Comparison of ENCODE assay signal across 8 cellular contexts in the genomic region with DNA sequence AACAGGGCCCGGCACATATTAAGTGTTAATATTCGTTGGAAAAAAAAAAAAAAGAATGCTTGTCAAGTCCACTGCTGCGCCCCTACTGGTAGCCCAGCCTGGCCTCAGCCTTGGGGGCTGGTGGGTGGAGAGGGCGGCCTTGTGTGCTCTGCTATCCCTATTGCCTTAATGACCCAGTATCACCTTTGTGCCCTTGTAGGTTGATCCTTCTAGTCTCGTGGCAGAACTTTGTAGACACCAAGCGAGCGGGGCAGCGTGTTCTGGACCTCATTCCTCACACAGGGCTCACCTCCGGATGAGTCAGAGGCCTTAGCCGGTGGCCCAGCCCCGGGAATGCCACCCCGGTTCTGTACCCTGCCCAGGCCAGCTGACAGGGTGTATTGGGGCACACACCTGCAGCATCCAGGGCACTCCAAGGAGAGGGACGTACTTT. TPM values are rescaled to one million over a fixed set of nuclear protein-coding genes. Genes with fewer than 3 reads are reported as not detected.
A peak's percentile ranks its signal among the peaks of the same experiment; 100 is the strongest.
DNase-seq lines count a peak whose midpoint lies in the region; ATAC-seq, FAIRE-seq and TF ChIP-seq lines count a peak whose summit lies in the region.

No MANE protein-coding gene starts in this region.

- intact Hi-C loops in CD8-positive, alpha-beta T cell (cut with DNase I, micrococcal nuclease) = loop anchor here (5.0 to 10.0 kb wide), 7 partner anchors 104 to 1257 kb away; a partner anchor contains a TSS

- H3K27me3 ChIP-seq in CD8-positive, alpha-beta T cell (ENCODE audit: insufficient read depth, low read length) = no peaks in the 10 kb centered on the region
- H3K27me3 ChIP-seq in HUES6 (ENCODE audit: control insufficient read depth, insufficient read depth, low read length) = no peaks in the 10 kb centered on the region
- H3K27me3 ChIP-seq in astrocyte (ENCODE audit: insufficient read depth, low read length) = no peaks in the 10 kb centered on the region
- peaks cover 0 to 1% (median 0%) of the 10 kb centered on the region in 5 donors for H3K27me3 ChIP-seq in subcutaneous abdominal adipose tissue (ENCODE audit: control insufficient read depth in 5 of 5, insufficient read depth in 4 of 5, low read length in 5 of 5)

- no peak for FAIRE-seq in astrocyte (lab: Jason Lieb, UNC)

- peak overlapping the region; percentile 89 for H3K4me3 Mint-ChIP-seq in CD8-positive, alpha-beta T cell
- H3K4me3 Mint-ChIP-seq in astrocyte (ENCODE audit: unreplicated experiment) = peak overlapping the region; percentile 85

- H2AFZ ChIP-seq in astrocyte (ENCODE audit: low read depth, low read length) = no peak overlapping the region

- ATAC-seq in CD8-positive, alpha-beta T cell = no peak
- no peak for ATAC-seq in GM21737 (IDR thresholded peaks at IDR 0.05; ENCODE audit: unreplicated experiment)

- peaks cover 6% of the 10 kb centered on the region for H3K36me3 Mint-ChIP-seq in CD8-positive, alpha-beta T cell
- H3K36me3 Mint-ChIP-seq in astrocyte (ENCODE audit: low read depth, unreplicated experiment) = peaks cover 1% of the 10 kb centered on the region

- POLR2A ChIA-PET in CD8-positive, alpha-beta T cell (lab: Charles Lee) = interaction anchor here (1.0 to 1.6 kb wide), 2 partner anchors 16 to 66 kb away, joined by 3 to 5 read pairs; no protein-coding TSS in a partner anchor

- CTCF ChIA-PET in CD8-positive, alpha-beta T cell (lab: Charles Lee) = no interaction called here

- no peaks in the 10 kb centered on the region for H3K36me3 ChIP-seq in CD8-positive, alpha-beta T cell (ENCODE audit: insufficient read depth, low read length)
- no peaks in the 10 kb centered on the region for H3K36me3 ChIP-seq in HUES6 (ENCODE audit: control insufficient read depth, insufficient read depth, low read length)
- no peaks in the 10 kb centered on the region for H3K36me3 ChIP-seq in astrocyte (ENCODE audit: insufficient read depth, low read length)
- H3K36me3 ChIP-seq in subcutaneous abdominal adipose tissue (ENCODE audit: control insufficient read depth in 5 of 5, insufficient read depth in 5 of 5, low read length in 5 of 5) = no peaks in the 10 kb centered on the region

- H3K27ac Mint-ChIP-seq in CD8-positive, alpha-beta T cell = peak overlapping the region; percentile 94
- peak overlapping the region; percentile 80 for H3K27ac Mint-ChIP-seq in astrocyte (ENCODE audit: unreplicated experiment)

- peaks cover 27% of the 10 kb centered on the region for H3K4me1 Mint-ChIP-seq in CD8-positive, alpha-beta T cell (ENCODE audit: low read depth)
- peaks cover 29% of the 10 kb centered on the region for H3K4me1 Mint-ChIP-seq in astrocyte (ENCODE audit: low read depth, unreplicated experiment)

- no peaks in the 10 kb centered on the region for H3K27me3 Mint-ChIP-seq in CD8-positive, alpha-beta T cell (ENCODE audit: low read depth)
- no peaks in the 10 kb centered on the region for H3K27me3 Mint-ChIP-seq in astrocyte (ENCODE audit: low read depth, unreplicated experiment)

- peak overlapping the region; percentile 94 for H3K4me2 ChIP-seq in astrocyte (ENCODE audit: low read length)

- no peaks in the 10 kb centered on the region for H3K9me3 Mint-ChIP-seq in CD8-positive, alpha-beta T cell
- H3K9me3 Mint-ChIP-seq in astrocyte (ENCODE audit: unreplicated experiment) = no peaks in the 10 kb centered on the region

- no peaks in the 10 kb centered on the region for H3K9me3 ChIP-seq in CD8-positive, alpha-beta T cell (ENCODE audit: low read length)
- H3K9me3 ChIP-seq in HUES6 (ENCODE audit: control insufficient read depth, insufficient read depth, low read depth, low read length) (no peaks in the 10 kb centered on the region), astrocyte (ENCODE audit: insufficient read depth, low read depth, low read length) (no peaks in the 10 kb centered on the region), subcutaneous abdominal adipose tissue (ENCODE audit: control insufficient read depth in 5 of 5, low read length in 5 of 5) (no peaks in the 10 kb centered on the region)

- H3K9ac ChIP-seq in HUES6 (ENCODE audit: low read length) = peak overlapping the region; percentile 72
- peak overlapping the region; percentile 98 for H3K9ac ChIP-seq in astrocyte (ENCODE audit: low read length)
- peak overlapping the region in 4 of 5 donors; percentile 46 to 82 (median 81) for H3K9ac ChIP-seq in subcutaneous abdominal adipose tissue (ENCODE audit: low read length in 5 of 5)

- peaks cover 26% of the 10 kb centered on the region for H3K79me2 ChIP-seq in astrocyte (ENCODE audit: insufficient read depth, low read length)

- no peak overlapping the region for H3K4me3 ChIP-seq in CD8-positive, alpha-beta T cell (ENCODE audit: low read depth, low read length)
- H3K4me3 ChIP-seq in HUES6 (ENCODE audit: low read depth, low read length) (peak overlapping the region; percentile 66), astrocyte (ENCODE audit: insufficient read depth, low read depth, low read length) (peak overlapping the region; percentile 77), subcutaneous abdominal adipose tissue (ENCODE audit: low read depth in 1 of 5, low read length in 5 of 5) (peak overlapping the region in 4 of 5 donors; percentile 59 to 75 (median 67))

- no peak overlapping the region for H3K27ac ChIP-seq in CD8-positive, alpha-beta T cell (ENCODE audit: low read depth, low read length)
- H3K27ac ChIP-seq in HUES6 (ENCODE audit: low read depth, low read length) = peak overlapping the region; percentile 89; the same call in 1 of the 2 replicates
- H3K27ac ChIP-seq in astrocyte (ENCODE audit: low read depth, low read length) = peak overlapping the region; percentile 99
- peak overlapping the region; percentile 86 for H3K27ac ChIP-seq in subcutaneous abdominal adipose tissue (ENCODE audit: low read depth, low read length)

- peaks cover 18% of the 10 kb centered on the region for H3K4me1 ChIP-seq in CD8-positive, alpha-beta T cell (ENCODE audit: insufficient read depth, low read length)
- H3K4me1 ChIP-seq in HUES6 (ENCODE audit: control insufficient read depth, insufficient read depth, low read length) (peaks cover 38% of the 10 kb centered on the region), astrocyte (ENCODE audit: insufficient read depth, low read length) (peaks cover 24% of the 10 kb centered on the region), subcutaneous abdominal adipose tissue (ENCODE audit: control insufficient read depth in 5 of 5, insufficient read depth in 5 of 5, low read length in 5 of 5) (peaks cover 4 to 29% (median 26%) of the 10 kb centered on the region in 5 donors)

- peak in 1 of 7 experiments; percentile 14 for DNase-seq in CD8-positive, alpha-beta T cell
- DNase-seq in astrocyte (ENCODE audit: low read depth) = peak; percentile 14
- peak; percentile 42 for DNase-seq in iris pigment epithelial cell (ENCODE audit: low read depth)
- no peak for DNase-seq in NCI-H2081 (lab: John Stamatoyannopoulos, UW)
- no peak for DNase-seq in NCI-H128 (lab: John Stamatoyannopoulos, UW; ENCODE audit: unreplicated experiment)

- peaks cover 26% of the 10 kb centered on the region for H4K20me1 ChIP-seq in astrocyte (ENCODE audit: insufficient read depth, low read length)

- TF ChIP-seq CTCF in CD8-positive, alpha-beta T cell (IDR thresholded peaks at IDR 0.05) = no peak
- peak; percentile 37 for TF ChIP-seq CTCF in astrocyte (IDR thresholded peaks at IDR 0.05; ENCODE audit: insufficient read depth, low read depth, low read length)

RNA-seq across cellular contexts. Expression of a gene that starts 1.8 kb away (rescaled TPM):
- 10 to 100 TPM; 31.7 to 34.4 TPM for total RNA-seq in CD8-positive, alpha-beta T cell
- total RNA-seq in astrocyte = 31.0 and 31.7 TPM in 2 replicates

Comparison
In these comparisons a context has a peak if more than half of its experiments do, and no peak if none do; other contexts are left out.
1. DNase-seq: peak in astrocyte (single experiment) and iris pigment epithelial cell (single experiment); none in NCI-H2081 (0 of 2) and NCI-H128 (single experiment).
2. Peak in every context shown above with its lines, with median percentiles within 50 percentile points of each other: H3K9ac ChIP-seq.